Comparison of ENCODE assay signal across 17 cellular contexts in the genomic region with DNA sequence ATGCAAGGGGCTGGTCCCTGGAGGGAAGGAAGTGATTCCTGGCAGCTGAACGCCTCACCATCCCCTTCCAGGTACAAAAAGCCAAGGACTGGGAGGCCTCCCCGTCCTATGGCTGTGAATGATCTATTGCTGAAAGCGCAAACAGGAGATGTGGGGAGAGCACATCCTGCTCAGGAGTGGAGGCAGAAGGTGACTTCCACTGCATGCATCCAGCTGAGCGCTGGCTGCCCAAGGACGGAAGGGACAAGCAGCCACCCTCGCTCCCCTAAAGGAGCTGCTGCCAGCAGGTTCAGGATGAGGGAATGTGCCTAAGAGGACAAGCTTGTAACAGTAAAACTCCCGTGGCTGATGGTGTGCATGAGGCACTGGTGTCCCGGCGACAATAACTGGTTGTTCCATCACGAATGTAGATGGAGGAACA. TPM values are rescaled to one million over a fixed set of nuclear protein-coding genes. Genes with fewer than 3 reads are reported as not detected.
DNase-seq lines count a peak whose midpoint lies in the region; FAIRE-seq and TF ChIP-seq lines count a peak whose summit lies in the region.
"Had no signal": no experiment of that assay in that cellular context is flagged by ENCODE, and none has a peak within 500 bp of the region (broad histone marks: within the 10 kb centered on the region; RNA-seq: fewer than 3 reads in every experiment).

No MANE protein-coding gene starts in this region.

- H3K9ac ChIP-seq in kidney (ENCODE audit: low read length in 2 of 2) (no peak overlapping the region), skeletal muscle tissue (ENCODE audit: low read depth in 1 of 3, low read length in 3 of 3) (no peak overlapping the region)
- H3K9ac ChIP-seq: BLaER1 had no signal

- no peak overlapping the region for H3K4me3 ChIP-seq in kidney (ENCODE audit: low read length in 2 of 2)
- H3K4me3 ChIP-seq in skeletal muscle tissue (ENCODE audit: low read length in 3 of 3) = no peak overlapping the region
- H3K4me3 ChIP-seq: BLaER1, tibial artery had no signal

- FAIRE-seq in kidney (lab: Jason Lieb, UNC) = no peak

- peak; percentile 55 to 79 (median 63) for DNase-seq in NCI-H1417 (lab: John Stamatoyannopoulos, UW)
- DNase-seq in NCI-H1417 treated with DMSO at 0.1 percent for 48 hours (lab: John Stamatoyannopoulos, UW) = no peak
- peak; percentile 62 for DNase-seq in kidney
- DNase-seq in NCI-H446 treated with DMSO at 0.1 percent for 48 hours (lab: John Stamatoyannopoulos, UW) = no peak
- no peak for DNase-seq in T1000 (lab: John Stamatoyannopoulos, UW)
- no peak for DNase-seq in COLO668 (lab: John Stamatoyannopoulos, UW; ENCODE audit: unreplicated experiment)
- DNase-seq: 8988T; activated CD4-positive, CD25-positive, alpha-beta regulatory T cell treated with anti-CD3 and anti-CD28 coated beads, Interleukin-2, amount 50 U/mL, for 72 hours; activated naive CD4-positive, alpha-beta T cell treated with anti-CD3 and anti-CD28 coated beads for 36 hours; DND-41; naive thymus-derived CD8-positive, alpha-beta T cell; SHP77; stimulated activated CD4-positive, alpha-beta T cell treated with anti-CD3 and anti-CD28 coated beads, Interleukin-2, amount 100 ng/mL, for 24 hours had no signal

- peak overlapping the region; percentile 29 for H3K27ac ChIP-seq in angular gyrus (ENCODE audit: low read depth, low read length)
- no peak overlapping the region for H3K27ac ChIP-seq in kidney (ENCODE audit: low read depth in 2 of 2, low read length in 2 of 2)
- peak overlapping the region; percentile 57 for H3K27ac ChIP-seq in skeletal muscle tissue (ENCODE audit: low read depth, low read length)
- H3K27ac ChIP-seq: BLaER1 had no signal

- H3K4me1 ChIP-seq in kidney (ENCODE audit: control insufficient read depth in 1 of 2, insufficient read depth in 1 of 2, low read depth in 1 of 2, low read length in 2 of 2) (no peaks in the 10 kb centered on the region), skeletal muscle tissue (ENCODE audit: control insufficient read depth in 3 of 3, insufficient read depth in 3 of 3, low read length in 3 of 3) (peaks cover 45 to 80% (median 76%) of the 10 kb centered on the region in 3 donors)

- no peaks in the 10 kb centered on the region for H3K9me3 ChIP-seq in kidney (ENCODE audit: control insufficient read depth in 1 of 2, low read length in 2 of 2)
- no peaks in the 10 kb centered on the region for H3K9me3 ChIP-seq in skeletal muscle tissue (ENCODE audit: control insufficient read depth in 3 of 3, low read length in 3 of 3)
- H3K9me3 ChIP-seq: BLaER1, tibial artery had no signal

- no peak for TF ChIP-seq CTCF in kidney (IDR thresholded peaks at IDR 0.05; ENCODE audit: borderline replicate concordance, extremely low read depth, insufficient read depth)

- intact Hi-C loops in kidney (cut with DNase I) = no loop called here

- H3K36me3 ChIP-seq in kidney (ENCODE audit: control insufficient read depth in 1 of 2, insufficient read depth in 2 of 2, low read length in 2 of 2) (no peaks in the 10 kb centered on the region), skeletal muscle tissue (ENCODE audit: control insufficient read depth in 3 of 3, insufficient read depth in 3 of 3, low read length in 3 of 3) (peaks cover 0 to 19% (median 4%) of the 10 kb centered on the region in 3 donors)
- H3K36me3 ChIP-seq: BLaER1 had no signal

- H3K27me3 ChIP-seq in skeletal muscle tissue (ENCODE audit: control insufficient read depth in 3 of 3, insufficient read depth in 3 of 3, low read length in 3 of 3) = no peaks in the 10 kb centered on the region
- H3K27me3 ChIP-seq: BLaER1, tibial artery had no signal

RNA-seq across cellular contexts. Expression of a gene that starts 41.4 kb away (rescaled TPM):
- total RNA-seq in kidney (29.2 TPM), skeletal muscle tissue (6.3 TPM)
- polyA plus RNA-seq in kidney (ENCODE audit: insufficient read depth, low read depth, low replicate concordance) = 43.2 TPM

Comparison
In these comparisons a context has a peak if more than half of its experiments do, and no peak if none do; other contexts are left out.
1. DNase-seq: peak in NCI-H1417 (3 of 3) and kidney (single experiment); none in NCI-H1417 treated with DMSO at 0.1 percent for 48 hours (single experiment), NCI-H446 treated with DMSO at 0.1 percent for 48 hours (single experiment), T1000 (single experiment) and COLO668 (single experiment).
2. H3K27ac ChIP-seq: peak in angular gyrus (single experiment) and skeletal muscle tissue (single experiment); none in kidney (0 of 2).